In genomic region chr7:81725003-81725402, GRCh38 we compare ENCODE assay signal across 21 cellular contexts. TPM values are rescaled to one million over a fixed set of nuclear protein-coding genes. Genes with fewer than 3 reads are reported as not detected.
A peak's percentile ranks its signal among the peaks of the same experiment; 100 is the strongest.
DNase-seq lines count a peak whose midpoint lies in the region; ATAC-seq, FAIRE-seq and TF ChIP-seq lines count a peak whose summit lies in the region.
"Had no signal": no experiment of that assay in that cellular context is flagged by ENCODE, and none has a peak within 500 bp of the region (broad histone marks: within the 10 kb centered on the region; RNA-seq: fewer than 3 reads in every experiment).

No MANE protein-coding gene starts in this region.

- DNase-seq in AG08395 (ENCODE audit: low spot score) (peak; percentile 12), LHCN-M2 (ENCODE audit: low read depth) (peak; percentile 6), choroid plexus epithelial cell (ENCODE audit: low read depth) (peak; percentile 64), kidney (no peak), activated gamma-delta T cell treated with Interleukin-2 at 50 U/mL for 16 hours (no peak), BE2C (no peak)
- DNase-seq: activated T-cell treated with anti-CD3 and anti-CD28 coated beads, Interleukin-2, amount 50 U/mL, for 72 hours; hippocampal formation; NCI-H2081; NCI-H510A; nephron progenitor cell; SHP77; T-helper 2 cell had no signal

- no peaks in the 10 kb centered on the region for H3K27me3 ChIP-seq in BE2C
- H3K27me3 ChIP-seq: cardiac muscle cell, esophagus muscularis mucosa had no signal

- H3K4me1 ChIP-seq in mesodermal cell (ENCODE audit: control insufficient read depth, insufficient read depth, low read length, poor library complexity, severe bottlenecking) (peaks cover 3% of the 10 kb centered on the region), kidney (ENCODE audit: control insufficient read depth in 1 of 2, insufficient read depth in 1 of 2, low read depth in 1 of 2, low read length in 2 of 2) (no peaks in the 10 kb centered on the region), BE2C (no peaks in the 10 kb centered on the region)

- H3K36me3 ChIP-seq in mesodermal cell (ENCODE audit: control insufficient read depth, insufficient read depth, low read length) (no peaks in the 10 kb centered on the region), kidney (ENCODE audit: control insufficient read depth in 1 of 2, insufficient read depth in 2 of 2, low read length in 2 of 2) (no peaks in the 10 kb centered on the region), BE2C (peaks cover 14% of the 10 kb centered on the region; the same call in 1 of the 2 replicates)
- H3K36me3 ChIP-seq: cardiac muscle cell had no signal

- ATAC-seq in GM18858 (IDR thresholded peaks at IDR 0.05; ENCODE audit: unreplicated experiment), result no peak
- ATAC-seq: activated T-cell treated with anti-CD3 and anti-CD28 coated beads, Interleukin-2, amount 50 U/mL, for 72 hours; HCT116; K562 had no signal

- no peak for TF ChIP-seq CTCF in choroid plexus epithelial cell (conservative IDR thresholded peaks at IDR 0.05; ENCODE audit: low read depth, low read length)
- no peak for TF ChIP-seq CTCF in kidney (IDR thresholded peaks at IDR 0.05; ENCODE audit: borderline replicate concordance, extremely low read depth, insufficient read depth)
- no peak for TF ChIP-seq CTCF in BE2C (IDR thresholded peaks at IDR 0.05; ENCODE audit: low read depth, low read length)

- H3K27ac ChIP-seq in mesodermal cell (ENCODE audit: low read depth, low read length, severe bottlenecking), result peak overlapping the region; percentile 64
- H3K27ac ChIP-seq in kidney (ENCODE audit: low read depth in 2 of 2, low read length in 2 of 2), result no peak overlapping the region
- H3K27ac ChIP-seq: cardiac muscle cell, esophagus muscularis mucosa had no signal

- H3K9ac ChIP-seq in kidney (ENCODE audit: low read length in 2 of 2), result no peak overlapping the region

- 88% methylated on average over 1 of the region's 1 CpG; no CpG with 5 or more reads in 1 of the 2 experiments for WGBS in mesodermal cell (ENCODE audit: insufficient coverage in 2 of 2), 2 experiments

- H3K9me3 ChIP-seq in mesodermal cell (ENCODE audit: control insufficient read depth, low read length) (no peaks in the 10 kb centered on the region), kidney (ENCODE audit: control insufficient read depth in 1 of 2, low read length in 2 of 2) (no peaks in the 10 kb centered on the region), BE2C (no peaks in the 10 kb centered on the region)
- H3K9me3 ChIP-seq: esophagus muscularis mucosa had no signal

- no peak overlapping the region for H3K4me3 ChIP-seq in choroid plexus epithelial cell (ENCODE audit: low read depth, low read length)
- no peak overlapping the region for H3K4me3 ChIP-seq in mesodermal cell (ENCODE audit: extremely low read depth, insufficient read depth, low read length, poor library complexity, severe bottlenecking)
- H3K4me3 ChIP-seq in kidney (ENCODE audit: low read length in 2 of 2), result no peak overlapping the region
- no peak overlapping the region for H3K4me3 ChIP-seq in BE2C (ENCODE audit: low read depth, low read length)
- H3K4me3 ChIP-seq: cardiac muscle cell, esophagus muscularis mucosa, K562 had no signal

- intact Hi-C loops in kidney (cut with DNase I), result no loop called here

- no peak for FAIRE-seq in kidney (lab: Jason Lieb, UNC)
- FAIRE-seq: K562 had no signal

RNA-seq across cellular contexts. Expression of gene HGF, which starts 44.8 kb away (rescaled TPM):
- 11.5 and 13.0 TPM in 2 replicates for total RNA-seq in LHCN-M2 (2014; rRNA removed)
- polyA plus RNA-seq in LHCN-M2 (2012), result 0.04 TPM
- 14.5 TPM for polyA plus RNA-seq in mesodermal cell (2013, experiment 1 of 2)
- polyA plus RNA-seq in mesodermal cell (2013, experiment 2 of 2), result 21.2 TPM
- 23.8 TPM for total RNA-seq in kidney
- polyA plus RNA-seq in kidney (ENCODE audit: insufficient read depth, low read depth, low replicate concordance), result 2.6 TPM
- polyA plus RNA-seq in BE2C (2012; ENCODE audit: insufficient read depth, insufficient read length, low read depth), result 32.7 TPM
- total RNA-seq: activated T-cell treated with anti-CD3 and anti-CD28 coated beads, Interleukin-2, amount 50 U/mL, for 72 hours; Daoy had no signal
- polyA plus RNA-seq: K562, keratinocyte had no signal

Comparison
In these comparisons a context has a peak if more than half of its experiments do, and no peak if none do; other contexts are left out.
1. DNase-seq: peak in AG08395 (single experiment), LHCN-M2 (single experiment) and choroid plexus epithelial cell (single experiment); none in kidney (single experiment), activated gamma-delta T cell treated with Interleukin-2 at 50 U/mL for 16 hours (single experiment) and BE2C (single experiment).